Comparison of ENCODE assay signal across 16 cellular contexts in the genomic region with DNA sequence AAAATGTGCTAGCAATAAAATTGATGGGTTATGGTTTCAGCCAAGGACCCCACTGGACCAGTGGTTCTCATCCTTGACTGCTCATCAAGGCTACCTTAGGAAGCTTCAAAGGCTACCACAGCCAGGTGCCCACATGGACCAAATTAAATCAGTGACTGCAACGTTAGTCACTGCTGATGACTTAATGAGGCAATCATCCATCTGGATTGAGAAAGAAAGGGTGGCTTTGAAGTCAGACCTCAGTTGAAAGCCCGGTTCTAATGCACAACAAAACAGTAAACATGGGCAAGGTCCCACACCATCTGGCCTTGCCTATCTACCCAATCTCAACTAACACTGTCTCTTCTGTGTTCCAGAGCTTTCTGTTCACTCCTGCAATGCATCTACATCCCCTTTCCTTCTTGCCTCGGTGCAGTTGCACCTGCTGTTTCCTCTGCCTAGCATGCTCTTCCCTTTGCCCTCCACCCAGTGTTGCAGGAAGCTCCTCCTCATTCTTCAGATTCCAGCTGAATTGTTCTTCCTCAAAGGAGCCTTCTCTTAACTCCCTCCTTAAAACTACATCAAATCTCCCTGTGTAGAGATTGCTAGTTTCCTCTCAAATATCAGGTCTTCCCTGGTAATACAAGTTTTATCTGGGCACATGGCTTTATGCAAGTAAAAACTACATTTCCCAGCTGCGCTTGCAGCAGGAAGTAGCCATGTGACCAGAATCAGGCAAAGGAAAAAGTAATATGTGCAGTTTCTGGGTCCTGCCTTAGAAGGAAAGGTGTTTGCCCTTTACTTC. TPM values are rescaled to one million over a fixed set of nuclear protein-coding genes. Genes with fewer than 3 reads are reported as not detected.
DNase-seq lines count a peak whose midpoint lies in the region; ATAC-seq, FAIRE-seq and TF ChIP-seq lines count a peak whose summit lies in the region.
"Had no signal": no experiment of that assay in that cellular context is flagged by ENCODE, and none has a peak within 500 bp of the region (broad histone marks: within the 10 kb centered on the region; RNA-seq: fewer than 3 reads in every experiment).

No MANE protein-coding gene starts in this region.

- H2AFZ ChIP-seq in OCI-LY1 (ENCODE audit: low read length) (0 out of 2 replicates have a peak overlapping the region, but pooled peaks have one; percentile 34), H1 (ENCODE audit: low read length) (peak overlapping the region; percentile 97)

- H3K4me1 Mint-ChIP-seq in activated CD8-positive, alpha-beta T cell treated with anti-CD3 and anti-CD28 coated beads for 36 hours (ENCODE audit: low read depth), result no peaks in the 10 kb centered on the region
- H3K4me1 Mint-ChIP-seq in activated CD8-positive, alpha-beta T cell treated with anti-CD3 and anti-CD28 coated beads, Interleukin-2, amount 10 ng/mL, durations not matched to agents 7 days and 5 days (ENCODE audit: low read depth), result no peaks in the 10 kb centered on the region
- peaks cover 2% of the 10 kb centered on the region for H3K4me1 Mint-ChIP-seq in T-helper 17 cell
- H3K4me1 Mint-ChIP-seq: activated naive CD8-positive, alpha-beta T cell treated with anti-CD3 and anti-CD28 coated beads, Interleukin-2, amount 50 U/mL, for 24 hours had no signal

- no peak for TF ChIP-seq EP300 in H1 (IDR thresholded peaks at IDR 0.05; ENCODE audit: borderline replicate concordance in 1 of 2, low read depth in 2 of 2, low read length in 2 of 2)

- no peak overlapping the region for H2BK12ac ChIP-seq in H1 (ENCODE audit: low read depth, low read length)

- no peak overlapping the region for H3K18ac ChIP-seq in H1 (ENCODE audit: extremely low read depth, low read length)

- intact Hi-C loops in activated CD8-positive, alpha-beta T cell treated with anti-CD3 and anti-CD28 coated beads for 36 hours (cut with micrococcal nuclease), result no loop called here

- H4K8ac ChIP-seq in H1 (ENCODE audit: extremely low read depth, insufficient read depth, low read length), result no peak overlapping the region

- H3K14ac ChIP-seq in H1 (ENCODE audit: insufficient read length), result no peak overlapping the region

- H3K4me2 ChIP-seq in OCI-LY1 (ENCODE audit: low read length) (no peak overlapping the region), H1 (ENCODE audit: insufficient read depth in 1 of 2, low read depth in 2 of 2, low read length in 2 of 2) (no peak overlapping the region)

- H3K23me2 ChIP-seq in H1 (ENCODE audit: low read depth, low read length), result no peaks in the 10 kb centered on the region

- H3K79me2 ChIP-seq in OCI-LY1 (ENCODE audit: insufficient read depth, low read length) (no peaks in the 10 kb centered on the region), H1 (ENCODE audit: control insufficient read depth in 1 of 2, insufficient read depth in 2 of 2, low read length in 2 of 2) (no peaks in the 10 kb centered on the region)

- no peak overlapping the region for H2AK5ac ChIP-seq in H1 (ENCODE audit: low read depth, low read length)

- no peak for TF ChIP-seq POLR2A in H1 (IDR thresholded peaks at IDR 0.05; ENCODE audit: control extremely low read depth in 1 of 2, low read depth in 2 of 2, low read length in 2 of 2)

- no peaks in the 10 kb centered on the region for H3F3A ChIP-seq in OCI-LY1 (ENCODE audit: insufficient read depth, low read length)

- no peak for TF ChIP-seq CTCF in activated CD8-positive, alpha-beta T cell treated with anti-CD3 and anti-CD28 coated beads for 36 hours (IDR thresholded peaks at IDR 0.05)
- no peak for TF ChIP-seq CTCF in OCI-LY1 (IDR thresholded peaks at IDR 0.05; ENCODE audit: low read length)
- no peak for TF ChIP-seq CTCF in H1 (IDR thresholded peaks at IDR 0.05; ENCODE audit: control extremely low read depth in 1 of 3, insufficient read depth in 1 of 3, low read depth in 1 of 3, low read length in 3 of 3)

- H2BK20ac ChIP-seq in H1 (ENCODE audit: low read length), result no peak overlapping the region

- H3K27ac ChIP-seq in OCI-LY1 (ENCODE audit: low read depth, low read length, poor library complexity, severe bottlenecking), result no peak overlapping the region
- H3K27ac ChIP-seq in H1 (ENCODE audit: low read depth, low read length), result no peak overlapping the region

- no peaks in the 10 kb centered on the region for H3K27me3 ChIP-seq in OCI-LY1 (ENCODE audit: insufficient read depth, low read length)
- H3K27me3 ChIP-seq in H1 (replicated peaks in 1 of 4; ENCODE audit: control insufficient read depth in 3 of 4, extremely low read depth in 1 of 4, insufficient read depth in 3 of 4, low read length in 3 of 4), result no peaks in the 10 kb centered on the region; a peak in 1 of 7 replicates

- POLR2A ChIA-PET in activated CD8-positive, alpha-beta T cell treated with anti-CD3 and anti-CD28 coated beads for 36 hours (lab: Charles Lee), result no interaction called here
- POLR2A ChIA-PET in activated CD8-positive, alpha-beta T cell treated with anti-CD3 and anti-CD28 coated beads, Interleukin-2, amount 10 ng/mL, durations not matched to agents 7 days and 5 days (lab: Charles Lee), result no interaction called here
- POLR2A ChIA-PET in H1 (lab: Charles Lee; ENCODE audit: partially characterized antibody), result interaction anchor here (0.9 kb wide), 1 partner anchor 28 kb away, joined by 3 read pairs; no protein-coding TSS in a partner anchor

- CTCF ChIA-PET in activated CD8-positive, alpha-beta T cell treated with anti-CD3 and anti-CD28 coated beads for 36 hours (lab: Charles Lee), result interaction anchor here (0.7 to 3.8 kb wide), 4 partner anchors 12 to 398 kb away, joined by 3 to 19 read pairs (median 6); no protein-coding TSS in a partner anchor
- CTCF ChIA-PET in activated CD8-positive, alpha-beta T cell treated with anti-CD3 and anti-CD28 coated beads, Interleukin-2, amount 10 ng/mL, durations not matched to agents 7 days and 5 days (lab: Charles Lee), result interaction anchor here (1.1 to 2.6 kb wide), 2 partner anchors 12 to 30 kb away, joined by 3 to 14 read pairs; no protein-coding TSS in a partner anchor
- CTCF ChIA-PET in H1 (lab: Charles Lee; ENCODE audit: partially characterized antibody), result interaction anchor here (0.8 to 5.7 kb wide), 12 partner anchors 10 to 505 kb away, joined by 3 to 38 read pairs (median 3); a partner anchor contains a TSS

- no peak overlapping the region for H4K5ac ChIP-seq in H1 (ENCODE audit: insufficient read length, low read depth, low read length)

- DNase-seq in activated CD8-positive, alpha-beta T cell treated with anti-CD3 and anti-CD28 coated beads for 36 hours, result no peak
- no peak for DNase-seq in activated CD8-positive, alpha-beta T cell treated with anti-CD3 and anti-CD28 coated beads, Interleukin-2, amount 10 ng/mL, durations not matched to agents 7 days and 5 days
- DNase-seq in H1 (ENCODE audit: low read depth in 1 of 2, low spot score in 2 of 2), result no peak
- DNase-seq in urothelium cell line (ENCODE audit: low spot score), result peak; percentile 46
- no peak for DNase-seq in T-helper 1 cell
- DNase-seq in NCI-H1092 (lab: John Stamatoyannopoulos, UW), result no peak
- DNase-seq in T-helper 17 cell, result no peak
- DNase-seq: activated CD4-positive, alpha-beta T cell treated with anti-CD3 and anti-CD28 coated beads, Interleukin-2, amount 50 U/mL, for 1 hour; activated naive CD8-positive, alpha-beta T cell treated with anti-CD3 and anti-CD28 coated beads, Interleukin-2, amount 50 U/mL, for 24 hours; hypothalamus; NCI-H2029 treated with DMSO at 0.1 percent for 48 hours had no signal

- H3K36me3 Mint-ChIP-seq in activated CD8-positive, alpha-beta T cell treated with anti-CD3 and anti-CD28 coated beads for 36 hours (ENCODE audit: low read depth), result no peaks in the 10 kb centered on the region
- no peaks in the 10 kb centered on the region for H3K36me3 Mint-ChIP-seq in activated CD8-positive, alpha-beta T cell treated with anti-CD3 and anti-CD28 coated beads, Interleukin-2, amount 10 ng/mL, durations not matched to agents 7 days and 5 days (ENCODE audit: low read depth)
- H3K36me3 Mint-ChIP-seq in T-helper 17 cell (ENCODE audit: low read depth), result no peaks in the 10 kb centered on the region

- no peak overlapping the region for H3K9ac ChIP-seq in OCI-LY1 (ENCODE audit: low read length)
- no peak overlapping the region for H3K9ac ChIP-seq in H1 (replicated peaks in 1 of 4; ENCODE audit: extremely low read depth in 1 of 4, low read depth in 3 of 4, low read length in 3 of 4)

- no peaks in the 10 kb centered on the region for H3K9me2 ChIP-seq in OCI-LY1 (ENCODE audit: low read depth, low read length)

- peak; percentile 13 for ATAC-seq in activated CD8-positive, alpha-beta T cell treated with anti-CD3 and anti-CD28 coated beads for 36 hours
- ATAC-seq in activated CD8-positive, alpha-beta T cell treated with anti-CD3 and anti-CD28 coated beads, Interleukin-2, amount 10 ng/mL, durations not matched to agents 7 days and 5 days, result no peak
- no peak for ATAC-seq in T-helper 17 cell
- ATAC-seq: activated naive CD8-positive, alpha-beta T cell treated with anti-CD3 and anti-CD28 coated beads, Interleukin-2, amount 50 U/mL, for 24 hours; Right ventricle myocardium inferior had no signal

- H3K27me3 Mint-ChIP-seq in activated CD8-positive, alpha-beta T cell treated with anti-CD3 and anti-CD28 coated beads for 36 hours, result peaks cover 5% of the 10 kb centered on the region
- no peaks in the 10 kb centered on the region for H3K27me3 Mint-ChIP-seq in activated CD8-positive, alpha-beta T cell treated with anti-CD3 and anti-CD28 coated beads, Interleukin-2, amount 10 ng/mL, durations not matched to agents 7 days and 5 days (ENCODE audit: low read depth)
- peaks cover 19% of the 10 kb centered on the region for H3K27me3 Mint-ChIP-seq in T-helper 17 cell
- H3K27me3 Mint-ChIP-seq: activated naive CD8-positive, alpha-beta T cell treated with anti-CD3 and anti-CD28 coated beads, Interleukin-2, amount 50 U/mL, for 24 hours had no signal

- TF ChIP-seq RAD21 in H1 (IDR thresholded peaks at IDR 0.05 in 1 of 2, conservative IDR thresholded peaks at IDR 0.05 in 1 of 2; ENCODE audit: low read depth in 2 of 2, low read length in 2 of 2), result no peak

- 85% methylated on average over 4 of the region's 4 CpGs; no CpG with 5 or more reads in 1 of the 2 experiments for WGBS in H1 (ENCODE audit: extremely low coverage in 1 of 2, insufficient coverage in 1 of 2, insufficient read length in 1 of 2, insufficient replicate concordance in 2 of 2, low coverage in 1 of 2, low lambda C conversion rate in 2 of 2, missing lambda C conversion rate in 1 of 2), 2 experiments

- H3K4me3 ChIP-seq in OCI-LY1 (ENCODE audit: low read depth, low read length, poor library complexity, severe bottlenecking) (no peak overlapping the region), H1 (ENCODE audit: extremely low read depth in 1 of 4, insufficient read depth in 2 of 4, low read depth in 3 of 4, low read length in 4 of 4) (no peak overlapping the region)

- no peak overlapping the region for H3K27ac Mint-ChIP-seq in activated CD8-positive, alpha-beta T cell treated with anti-CD3 and anti-CD28 coated beads for 36 hours
- H3K27ac Mint-ChIP-seq in activated CD8-positive, alpha-beta T cell treated with anti-CD3 and anti-CD28 coated beads, Interleukin-2, amount 10 ng/mL, durations not matched to agents 7 days and 5 days, result no peak overlapping the region
- no peak overlapping the region for H3K27ac Mint-ChIP-seq in T-helper 17 cell
- H3K27ac Mint-ChIP-seq: activated naive CD8-positive, alpha-beta T cell treated with anti-CD3 and anti-CD28 coated beads, Interleukin-2, amount 50 U/mL, for 24 hours had no signal

- H3K23ac ChIP-seq in H1 (ENCODE audit: insufficient read length), result no peak overlapping the region

- no peaks in the 10 kb centered on the region for H3K4me1 ChIP-seq in OCI-LY1 (ENCODE audit: insufficient read depth, low read length, severe bottlenecking)
- no peaks in the 10 kb centered on the region for H3K4me1 ChIP-seq in H1 (replicated peaks in 1 of 4; ENCODE audit: control insufficient read depth in 3 of 4, insufficient read depth in 4 of 4, low read length in 3 of 4)

- no peak overlapping the region for H2BK15ac ChIP-seq in H1 (ENCODE audit: low read length)

- H3K36me3 ChIP-seq in OCI-LY1 (ENCODE audit: insufficient read depth, low read length) (no peaks in the 10 kb centered on the region), H1 (ENCODE audit: control insufficient read depth in 2 of 4, insufficient read depth in 4 of 4, low read length in 3 of 4) (no peaks in the 10 kb centered on the region)

- no peaks in the 10 kb centered on the region for H3K79me1 ChIP-seq in H1 (ENCODE audit: low read depth, low read length)

- no peak overlapping the region for H2BK5ac ChIP-seq in H1 (ENCODE audit: low read depth, low read length)

- H2BK120ac ChIP-seq in H1 (replicated peaks; ENCODE audit: low read depth, low read length), result no peak overlapping the region

- H3K4ac ChIP-seq in H1 (replicated peaks; ENCODE audit: insufficient read length, low read depth, low read length), result no peak overlapping the region

- H4K20me1 ChIP-seq in OCI-LY1 (ENCODE audit: insufficient read depth, low read length) (no peaks in the 10 kb centered on the region), H1 (replicated peaks in 1 of 2; ENCODE audit: control insufficient read depth in 1 of 2, insufficient read depth in 2 of 2, low read length in 2 of 2) (no peaks in the 10 kb centered on the region)

- peaks cover 3% of the 10 kb centered on the region for H3K9me3 Mint-ChIP-seq in activated CD8-positive, alpha-beta T cell treated with anti-CD3 and anti-CD28 coated beads for 36 hours
- H3K9me3 Mint-ChIP-seq in activated CD8-positive, alpha-beta T cell treated with anti-CD3 and anti-CD28 coated beads, Interleukin-2, amount 10 ng/mL, durations not matched to agents 7 days and 5 days (ENCODE audit: insufficient read depth), result peaks cover 7% of the 10 kb centered on the region

- H3K56ac ChIP-seq in H1 (replicated peaks; ENCODE audit: insufficient read length, low read depth, low read length), result no peak overlapping the region

- H3K9me3 ChIP-seq in OCI-LY1 (ENCODE audit: low read length) (no peaks in the 10 kb centered on the region), H1 (ENCODE audit: insufficient read depth in 2 of 2, low read depth in 1 of 2, low read length in 1 of 2) (no peaks in the 10 kb centered on the region), T-helper 17 cell (ENCODE audit: control insufficient read depth, low read length, poor library complexity, severe bottlenecking) (no peaks in the 10 kb centered on the region)

- no peak overlapping the region for H4K91ac ChIP-seq in H1 (replicated peaks; ENCODE audit: insufficient read length, low read length)

- H3K4me3 Mint-ChIP-seq in activated CD8-positive, alpha-beta T cell treated with anti-CD3 and anti-CD28 coated beads for 36 hours, result no peak overlapping the region
- no peak overlapping the region for H3K4me3 Mint-ChIP-seq in activated CD8-positive, alpha-beta T cell treated with anti-CD3 and anti-CD28 coated beads, Interleukin-2, amount 10 ng/mL, durations not matched to agents 7 days and 5 days
- no peak overlapping the region for H3K4me3 Mint-ChIP-seq in T-helper 17 cell
- H3K4me3 Mint-ChIP-seq: activated naive CD8-positive, alpha-beta T cell treated with anti-CD3 and anti-CD28 coated beads, Interleukin-2, amount 50 U/mL, for 24 hours had no signal

- FAIRE-seq in H1 (lab: Jason Lieb, UNC) (no peak), urothelium cell line (lab: Jason Lieb, UNC) (no peak)
- FAIRE-seq: H54 had no signal

RNA-seq across cellular contexts. Expression of a gene that starts 10.3 kb away (rescaled TPM):
- not detected for total RNA-seq in activated CD8-positive, alpha-beta T cell treated with anti-CD3 and anti-CD28 coated beads for 36 hours
- not detected for total RNA-seq in activated CD8-positive, alpha-beta T cell treated with anti-CD3 and anti-CD28 coated beads, Interleukin-2, amount 10 ng/mL, durations not matched to agents 7 days and 5 days
- not detected in 2 replicates for total RNA-seq in H1 (2021; fragmentation: NEBNext Ultra II Directional; extraction: Animal tissue kit (Norgen Biotek cat#: 25700))
- polyA plus RNA-seq in H1 (2011; rRNA removed), result not detected in 2 replicates
- polyA plus RNA-seq in H1 (2011; cell fraction: cytosol; rRNA removed), result not detected
- polyA plus RNA-seq in H1 (2011; cell fraction: nucleus; rRNA removed), result not detected
- polyA plus RNA-seq in H1 (2012, experiment 1 of 2), result not detected in 4 replicates
- polyA plus RNA-seq in H1 (2012, experiment 2 of 2), result not detected
- not detected for polyA plus RNA-seq in H1 (2013, experiment 1 of 2)
- not detected for polyA plus RNA-seq in H1 (2013, experiment 2 of 2)
- not detected in 2 replicates for polyA minus RNA-seq in H1 (2011; rRNA and poly(A)+ RNA removed)
- polyA minus RNA-seq in H1 (2011; cell fraction: cytosol; rRNA and poly(A)+ RNA removed), result not detected
- not detected for polyA minus RNA-seq in H1 (2011; cell fraction: nucleus; rRNA and poly(A)+ RNA removed)
- not detected for total RNA-seq in T-helper 17 cell
- total RNA-seq: Right ventricle myocardium inferior, skeletal muscle tissue, urinary bladder had no signal
- polyA plus RNA-seq: urinary bladder had no signal

RNA-seq across cellular contexts. Expression of a gene that starts 49.0 kb away (rescaled TPM):
- not detected for total RNA-seq in activated CD8-positive, alpha-beta T cell treated with anti-CD3 and anti-CD28 coated beads for 36 hours
- total RNA-seq in activated CD8-positive, alpha-beta T cell treated with anti-CD3 and anti-CD28 coated beads, Interleukin-2, amount 10 ng/mL, durations not matched to agents 7 days and 5 days, result not detected
- not detected in 2 replicates for total RNA-seq in H1 (2021; fragmentation: NEBNext Ultra II Directional; extraction: Animal tissue kit (Norgen Biotek cat#: 25700))
- polyA plus RNA-seq in H1 (2011; rRNA removed), result 0.09 TPM in 1 of 2 replicates, not detected in the other
- not detected for polyA plus RNA-seq in H1 (2011; cell fraction: cytosol; rRNA removed)
- polyA plus RNA-seq in H1 (2011; cell fraction: nucleus; rRNA removed), result not detected
- not detected in 4 replicates for polyA plus RNA-seq in H1 (2012, experiment 1 of 2)
- polyA plus RNA-seq in H1 (2012, experiment 2 of 2), result not detected
- 0.02 TPM for polyA plus RNA-seq in H1 (2013, experiment 1 of 2)
- polyA plus RNA-seq in H1 (2013, experiment 2 of 2), result not detected
- polyA minus RNA-seq in H1 (2011; rRNA and poly(A)+ RNA removed), result not detected in 2 replicates
- polyA minus RNA-seq in H1 (2011; cell fraction: cytosol; rRNA and poly(A)+ RNA removed), result not detected
- not detected for polyA minus RNA-seq in H1 (2011; cell fraction: nucleus; rRNA and poly(A)+ RNA removed)
- not detected for total RNA-seq in T-helper 17 cell
- total RNA-seq: Right ventricle myocardium inferior, skeletal muscle tissue, urinary bladder had no signal
- polyA plus RNA-seq: urinary bladder had no signal

RNA-seq across cellular contexts. Expression of a gene that starts 53.9 kb away (rescaled TPM):
- under 1 TPM in 1 of 2 experiments, not detected in 1; 0.14 TPM for total RNA-seq in activated CD8-positive, alpha-beta T cell treated with anti-CD3 and anti-CD28 coated beads for 36 hours
- not detected for total RNA-seq in activated CD8-positive, alpha-beta T cell treated with anti-CD3 and anti-CD28 coated beads, Interleukin-2, amount 10 ng/mL, durations not matched to agents 7 days and 5 days
- 6.7 and 7.0 TPM in 2 replicates for total RNA-seq in H1 (2021; fragmentation: NEBNext Ultra II Directional; extraction: Animal tissue kit (Norgen Biotek cat#: 25700))
- 5.2 and 6.5 TPM in 2 replicates for polyA plus RNA-seq in H1 (2011; rRNA removed)
- 5.9 TPM for polyA plus RNA-seq in H1 (2011; cell fraction: cytosol; rRNA removed)
- polyA plus RNA-seq in H1 (2011; cell fraction: nucleus; rRNA removed), result 11.2 TPM
- 4.8 to 5.6 TPM (median 5.3 TPM) in 4 replicates for polyA plus RNA-seq in H1 (2012, experiment 1 of 2)
- polyA plus RNA-seq in H1 (2012, experiment 2 of 2), result 0.92 TPM
- 8.1 TPM for polyA plus RNA-seq in H1 (2013, experiment 1 of 2)
- 8.1 TPM for polyA plus RNA-seq in H1 (2013, experiment 2 of 2)
- 11.4 and 15.2 TPM in 2 replicates for polyA minus RNA-seq in H1 (2011; rRNA and poly(A)+ RNA removed)
- polyA minus RNA-seq in H1 (2011; cell fraction: cytosol; rRNA and poly(A)+ RNA removed), result 3.7 TPM
- 5.7 TPM for polyA minus RNA-seq in H1 (2011; cell fraction: nucleus; rRNA and poly(A)+ RNA removed)
- total RNA-seq in T-helper 17 cell, result 1 to 10 TPM in 1 of 2 donors, under 1 TPM in 1; 0.20 to 1.9 TPM
